ENCODE assay signal across 21 cellular contexts in genomic region chr22:40556641-40557040, GRCh38.
"Had no signal": no experiment of that assay in that cellular context is flagged by ENCODE, and none has a peak within 500 bp of the region (broad histone marks: within the 10 kb centered on the region; RNA-seq: fewer than 3 reads in every experiment).

No MANE protein-coding gene starts in this region.

- H3K4me3 ChIP-seq: cardiac muscle cell, heart left ventricle, left lung, lung, testis, transverse colon had no signal

- H3K4me3 Mint-ChIP-seq: activated naive CD8-positive, alpha-beta T cell; effector memory CD8-positive, alpha-beta T cell had no signal

- H3K27ac ChIP-seq: cardiac muscle cell, heart left ventricle, left lung, testis, transverse colon had no signal

- H3K27me3 Mint-ChIP-seq: activated naive CD8-positive, alpha-beta T cell; effector memory CD8-positive, alpha-beta T cell had no signal

- H3K9me3 Mint-ChIP-seq: effector memory CD8-positive, alpha-beta T cell had no signal

- H3K4me1 ChIP-seq: left lung, testis had no signal

- DNase-seq: activated CD4-positive, alpha-beta T cell treated with anti-CD3 and anti-CD28 coated beads for 4 hours; activated CD4-positive, alpha-beta T cell treated with anti-CD3 and anti-CD28 coated beads, Interleukin-2, amount 50 U/mL, for 4 hours; activated CD8-positive, alpha-beta memory T cell treated with anti-CD3 and anti-CD28 coated beads for 24 hours; activated effector memory CD4-positive, alpha-beta T cell treated with Interleukin-2 at 50 U/mL for 16 hours; activated naive CD4-positive, alpha-beta T cell treated with Interleukin-2 at 50 U/mL for 16 hours; anterior cingulate cortex; cortex of kidney; effector memory CD8-positive, alpha-beta T cell; heart left ventricle; kidney glomerular epithelial cell; left lung; posterior cingulate gyrus; right cardiac atrium; stimulated activated CD4-positive, alpha-beta T cell treated with anti-CD3 and anti-CD28 coated beads, Interleukin-2, amount 100 ng/mL, for 48 hours; stimulated activated naive CD8-positive, alpha-beta T cell treated with anti-CD3 and anti-CD28 coated beads, Interleukin-15, Interleukin-2, amounts not matched to agents 100 U/mL and 50 U/mL, for 24 hours; T-helper 1 cell; testis; transverse colon had no signal

- ATAC-seq: effector memory CD8-positive, alpha-beta T cell; heart left ventricle; left lung; right cardiac atrium; stimulated activated naive CD8-positive, alpha-beta T cell treated with anti-CD3 and anti-CD28 coated beads, Interleukin-15, Interleukin-2, amounts not matched to agents 100 U/mL and 50 U/mL, for 24 hours had no signal

- H3K9me3 ChIP-seq: testis had no signal

- H3K27me3 ChIP-seq: cardiac muscle cell, heart left ventricle, left lung, testis, transverse colon had no signal
